1 cellular context compared by ENCODE assay signal in genomic region chr19:2151339-2152229, GRCh38.
TF ChIP-seq lines count a peak whose summit lies in the region.

TSS of gene AP3D1 (minus strand) at chr19:2151566. CDS start at chr19:2151334, 232 bp downstream.

TF ChIP-seq in K562, 482 proteins besides CTCF, POLR2A, EP300 and RAD21 (continued from another document and continues in another):
- TF ChIP-seq CHD7 (IDR thresholded peaks at IDR 0.05; ENCODE audit: low read depth, low read length) (no peak), TCF15 (CRISPR knock-in tag; IDR thresholded peaks at IDR 0.05) (no peak), TCF7L2 (IDR thresholded peaks at IDR 0.05; ENCODE audit: low read depth, low read length) (no peak), MYBL2 (IDR thresholded peaks at IDR 0.05; ENCODE audit: low read depth) (no peak), MYBL2 (CRISPR knock-in tag; IDR thresholded peaks at IDR 0.05; ENCODE audit: borderline replicate concordance) (no peak), BRCA1 (IDR thresholded peaks at IDR 0.05) (no peak), BRCA1 (CRISPR knock-in tag; IDR thresholded peaks at IDR 0.05) (no peak), ZNF639 (CRISPR knock-in tag; conservative IDR thresholded peaks at IDR 0.05 in 1 of 2, IDR thresholded peaks at IDR 0.05 in 1 of 2) (no peak), RUNX1 (IDR thresholded peaks at IDR 0.05; ENCODE audit: low read depth) (no peak), ZKSCAN1 (IDR thresholded peaks at IDR 0.05; ENCODE audit: low read depth, low read length) (no peak), CBX3 (IDR thresholded peaks at IDR 0.05; ENCODE audit: borderline replicate concordance in 1 of 2, low read length in 2 of 2) (no peak), CAMTA2 (CRISPR knock-in tag; conservative IDR thresholded peaks at IDR 0.05) (no peak), ZBTB11 (CRISPR knock-in tag; IDR thresholded peaks at IDR 0.05) (no peak), SIX5 (IDR thresholded peaks at IDR 0.05; ENCODE audit: borderline replicate concordance in 1 of 2, insufficient read depth in 1 of 2, low read depth in 1 of 2, low read length in 2 of 2) (no peak), MTF1 (CRISPR knock-in tag; IDR thresholded peaks at IDR 0.05; ENCODE audit: borderline replicate concordance) (no peak), KLF16 (IDR thresholded peaks at IDR 0.05) (peak; percentile 67; the same call in 1 of the 2 replicates), CLOCK (CRISPR knock-in tag; IDR thresholded peaks at IDR 0.05; ENCODE audit: borderline replicate concordance) (no peak), ATF2 (CRISPR knock-in tag; IDR thresholded peaks at IDR 0.05) (no peak), NFIC (IDR thresholded peaks at IDR 0.05) (no peak), FOSL1 (tag; conservative IDR thresholded peaks at IDR 0.05) (no peak), ARID1B (IDR thresholded peaks at IDR 0.05) (no peak), CC2D1A (IDR thresholded peaks at IDR 0.05) (no peak), MEF2A (IDR thresholded peaks at IDR 0.05; ENCODE audit: control insufficient read depth, low read depth, low read length) (no peak), ZNF609 (CRISPR knock-in tag; IDR thresholded peaks at IDR 0.05; ENCODE audit: borderline replicate concordance) (no peak)
